In the genomic region with DNA sequence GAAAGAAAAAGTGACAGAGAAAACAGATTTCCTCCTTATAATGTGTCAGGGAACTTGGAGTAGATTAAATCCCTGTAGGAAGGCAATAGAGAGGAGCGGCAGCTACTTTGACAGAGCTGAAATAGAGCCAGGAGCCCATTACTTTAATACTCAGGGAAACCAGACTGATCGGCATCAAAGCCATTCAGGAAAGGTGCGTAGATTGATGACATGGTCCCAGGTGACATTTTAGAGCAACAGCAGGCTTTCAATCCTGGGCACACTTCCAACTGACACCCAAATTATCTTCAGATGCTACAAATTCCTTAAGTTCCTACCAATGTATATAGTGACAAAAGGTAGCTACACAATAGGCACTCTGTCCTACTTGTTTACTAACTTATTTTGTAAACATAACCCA, we compare ENCODE assay signal across 20 cellular contexts.
"Had no signal": no experiment of that assay in that cellular context is flagged by ENCODE, and none has a peak within 500 bp of the region (broad histone marks: within the 10 kb centered on the region; RNA-seq: fewer than 3 reads in every experiment).

No MANE protein-coding gene starts in this region.

- H3K9me3 ChIP-seq: left ventricle myocardium inferior, ovary, right atrium auricular region, right lobe of liver, tibial nerve, uterus had no signal

- H3K4me3 ChIP-seq: left ventricle myocardium inferior, lung, ovary, right atrium auricular region, right lobe of liver, smooth muscle cell, tibial nerve, uterus had no signal

- H3K4me1 ChIP-seq: left ventricle myocardium inferior, right atrium auricular region, right lobe of liver, tibial nerve, uterus had no signal

- H3K4me2 ChIP-seq: smooth muscle cell had no signal

- DNase-seq: islet precursor cell; left ventricle myocardium inferior; mesendoderm; naive B cell; natural killer cell; nephron progenitor cell; ovary; right lobe of liver; stimulated activated CD4-positive, alpha-beta T cell treated with anti-CD3 and anti-CD28 coated beads, Interleukin-1b, Interleukin-23, amount 100 ng/mL, for 48 hours; stimulated activated CD4-positive, alpha-beta T cell treated with anti-CD3 and anti-CD28 coated beads, Interleukin-2, amount 100 ng/mL, for 48 hours; stimulated activated CD4-positive, alpha-beta T cell treated with anti-CD3 and anti-CD28 coated beads, Interleukin-4, amount 100 ng/mL, for 4 hours; stimulated activated CD8-positive, alpha-beta memory T cell treated with anti-CD3 and anti-CD28 coated beads, Interleukin-4, amount 100 ng/mL, for 48 hours; stimulated activated naive CD4-positive, alpha-beta T cell treated with Interleukin-2 at 50 U/mL for 16 hours; stimulated activated naive CD8-positive, alpha-beta T cell treated with anti-CD3 and anti-CD28 coated beads, Interleukin-15, amount 100 ng/mL, for 72 hours; substantia nigra; uterus had no signal

- H3K27ac ChIP-seq: left ventricle myocardium inferior, ovary, right atrium auricular region, right lobe of liver, tibial nerve, uterus had no signal

- H3K36me3 ChIP-seq: left ventricle myocardium inferior, ovary, right atrium auricular region, right lobe of liver, tibial nerve, uterus had no signal
